18 cellular contexts compared by ENCODE assay signal in the genomic region with DNA sequence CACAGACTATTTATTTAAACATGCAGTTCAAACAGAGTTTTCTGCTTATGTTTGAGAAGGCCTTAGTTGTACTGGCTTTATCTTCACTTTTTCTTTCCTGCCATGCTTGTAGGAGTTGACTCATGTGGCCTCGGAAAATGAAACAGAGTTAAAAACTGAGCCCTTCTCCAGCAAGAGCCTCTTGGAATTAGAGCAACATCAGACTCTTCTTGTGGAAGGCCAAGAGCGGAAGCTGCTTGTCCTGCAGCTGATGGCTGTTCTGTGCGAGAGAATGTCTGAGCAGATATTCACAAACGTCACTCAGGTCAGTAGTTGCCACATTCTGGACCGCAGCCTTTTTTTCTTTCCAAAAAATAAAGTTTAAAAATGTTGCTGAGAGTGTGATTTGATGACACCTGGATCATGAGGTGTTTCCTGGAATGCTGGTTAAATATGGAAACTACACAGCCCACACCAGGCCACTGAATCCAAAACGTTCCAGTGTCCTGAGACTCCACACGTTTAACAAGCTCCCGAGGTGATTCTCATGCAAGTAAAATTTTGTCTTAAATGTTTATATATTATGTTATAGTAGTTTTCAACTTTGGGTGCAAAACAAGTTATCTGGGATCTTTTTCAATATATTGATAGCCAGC.
A peak's percentile ranks its signal among the peaks of the same experiment; 100 is the strongest.
DNase-seq lines count a peak whose midpoint lies in the region; ATAC-seq and TF ChIP-seq lines count a peak whose summit lies in the region.
"Had no signal": no experiment of that assay in that cellular context is flagged by ENCODE, and none has a peak within 500 bp of the region (broad histone marks: within the 10 kb centered on the region; RNA-seq: fewer than 3 reads in every experiment).

No MANE protein-coding gene starts in this region.

- peaks cover 32% of the 10 kb centered on the region for H3K4me1 ChIP-seq in Caco-2
- peaks cover 0 to 34% (median 7%) of the 10 kb centered on the region in 4 donors for H3K4me1 ChIP-seq in right lobe of liver
- H3K4me1 ChIP-seq: BE2C had no signal

- H3K4me3 ChIP-seq in Caco-2 (ENCODE audit: low read depth, low read length) = no peak overlapping the region
- H3K4me3 ChIP-seq in right lobe of liver = no peak overlapping the region
- H3K4me3 ChIP-seq: GM12878 had no signal

- H3K4me1 Mint-ChIP-seq in Caco-2 (ENCODE audit: low read depth, unreplicated experiment) = peaks cover 25% of the 10 kb centered on the region
- H3K4me1 Mint-ChIP-seq: CD4-positive, alpha-beta memory T cell had no signal

- DNase-seq in Caco-2 (peak in 1 of 2 experiments; percentile 15), amniotic epithelial cell (ENCODE audit: low read depth) (peak; percentile 22), right lobe of liver (peak in 1 of 3 donors; percentile 51), retina (peak; percentile 32), mesenteric fat pad (ENCODE audit: low spot score) (no peak), RWPE1 (ENCODE audit: low spot score) (no peak), foreskin melanocyte (no peak)
- DNase-seq in activated naive CD4-positive, alpha-beta T cell (lab: John Stamatoyannopoulos, UW) = no peak
- DNase-seq: ACHN; BE2C; CD4-positive, alpha-beta memory T cell; GDM1; NCI-H1048; NCI-H2029 treated with DMSO at 0.1 percent for 48 hours; NCI-H446 treated with DMSO at 0.1 percent for 48 hours; NK-92 treated with Interleukin-12 subunit alpha and Interleukin-12 subunit beta, amount 100 ng/mL, for 24 hours had no signal

- POLR2A ChIA-PET in Caco-2 (lab: Charles Lee) = interaction anchor here (0.6 kb wide), 1 partner anchor 35 kb away, joined by 3 read pairs; no protein-coding TSS in a partner anchor
- POLR2A ChIA-PET in RWPE1 (lab: Yijun Ruan, JAX; ENCODE audit: low non-redundant PET) = no interaction called here

- no TSS peak for BruUV-seq in Caco-2 (replicated peaks; lab: Mats Ljungman, UMichigan)

- TF ChIP-seq POLR2A in right lobe of liver (IDR thresholded peaks at IDR 0.05) = no peak

- peak overlapping the region; percentile 96 for H3K27ac Mint-ChIP-seq in Caco-2 (ENCODE audit: unreplicated experiment)
- H3K27ac Mint-ChIP-seq: CD4-positive, alpha-beta memory T cell had no signal

- no peak for TF ChIP-seq CTCF in Caco-2 (IDR thresholded peaks at IDR 0.05; ENCODE audit: insufficient read depth in 1 of 2, low read depth in 1 of 2, low read length in 1 of 2, severe bottlenecking in 1 of 2, unreplicated experiment in 1 of 2)
- TF ChIP-seq CTCF in right lobe of liver (IDR thresholded peaks at IDR 0.05) = no peak
- no peak for TF ChIP-seq CTCF in RWPE1 (conservative IDR thresholded peaks at IDR 0.05; ENCODE audit: low read depth)

- CTCF ChIA-PET in Caco-2 (lab: Charles Lee) (no interaction called here), RWPE1 (lab: Yijun Ruan, JAX) (interaction anchor here (0.6 to 0.7 kb wide), 3 partner anchors 21 to 196 kb away, joined by 3 read pairs; partner anchors contain the start of gene HAS3)

- no peak overlapping the region for H3K4me3 Mint-ChIP-seq in Caco-2 (ENCODE audit: unreplicated experiment)
- H3K4me3 Mint-ChIP-seq: CD4-positive, alpha-beta memory T cell had no signal

- 29% methylated on average over 8 of the region's 8 CpGs for WGBS in right lobe of liver (ENCODE audit: insufficient coverage, low coverage, low lambda C conversion rate, missing lambda C conversion rate)

- ATAC-seq in right lobe of liver = peak; percentile 70 to 80 (median 74)
- ATAC-seq: GM12878 had no signal

- H3K27ac ChIP-seq in right lobe of liver (peak overlapping the region in 2 of 3 donors; percentile 22 to 69), RWPE1 (no peak overlapping the region)
- H3K27ac ChIP-seq: KMS-11 had no signal

- H3K27me3 ChIP-seq in Caco-2 (replicated peaks; ENCODE audit: control insufficient read depth, insufficient read depth, low read length) (no peaks in the 10 kb centered on the region), right lobe of liver (no peaks in the 10 kb centered on the region)
- H3K27me3 ChIP-seq: BE2C had no signal

- H3K9me3 Mint-ChIP-seq in Caco-2 (ENCODE audit: unreplicated experiment) = no peaks in the 10 kb centered on the region
- H3K9me3 Mint-ChIP-seq: CD4-positive, alpha-beta memory T cell had no signal

- no peaks in the 10 kb centered on the region for H3K27me3 Mint-ChIP-seq in Caco-2 (ENCODE audit: insufficient read depth, unreplicated experiment)
- H3K27me3 Mint-ChIP-seq: CD4-positive, alpha-beta memory T cell had no signal

- intact Hi-C loops in Caco-2 (cut with micrococcal nuclease; ENCODE audit: unreplicated experiment) = loop anchor here (5.0 kb wide), 1 partner anchor 63 kb away; no protein-coding TSS in a partner anchor
- intact Hi-C loops in right lobe of liver (cut with DNase I) = loop anchor here in 1 of 2 donors (10.0 kb wide), 1 partner anchor 196 kb away; the partner anchor contains the start of gene HAS3

- H3K36me3 ChIP-seq in Caco-2 (ENCODE audit: control insufficient read depth, insufficient read depth, low read length) (no peaks in the 10 kb centered on the region; the same call in 1 of the 2 replicates), right lobe of liver (peaks cover 0 to 4% (median 0%) of the 10 kb centered on the region in 4 donors)
- H3K36me3 ChIP-seq: BE2C had no signal

- H3K36me3 Mint-ChIP-seq in Caco-2 (ENCODE audit: insufficient read depth, unreplicated experiment) = peaks cover 14% of the 10 kb centered on the region

- H3K9me3 ChIP-seq in Caco-2 (no peaks in the 10 kb centered on the region), right lobe of liver (no peaks in the 10 kb centered on the region)
- H3K9me3 ChIP-seq: BE2C had no signal

Comparison
In these comparisons a context has a peak if more than half of its experiments do, and no peak if none do; other contexts are left out.
1. DNase-seq: peak in amniotic epithelial cell (single experiment) and retina (single experiment); none in mesenteric fat pad (single experiment), RWPE1 (single experiment), activated naive CD4-positive, alpha-beta T cell (0 of 4) and foreskin melanocyte (single experiment).